ENCODE assay signal across 1 cellular context in the genomic region with DNA sequence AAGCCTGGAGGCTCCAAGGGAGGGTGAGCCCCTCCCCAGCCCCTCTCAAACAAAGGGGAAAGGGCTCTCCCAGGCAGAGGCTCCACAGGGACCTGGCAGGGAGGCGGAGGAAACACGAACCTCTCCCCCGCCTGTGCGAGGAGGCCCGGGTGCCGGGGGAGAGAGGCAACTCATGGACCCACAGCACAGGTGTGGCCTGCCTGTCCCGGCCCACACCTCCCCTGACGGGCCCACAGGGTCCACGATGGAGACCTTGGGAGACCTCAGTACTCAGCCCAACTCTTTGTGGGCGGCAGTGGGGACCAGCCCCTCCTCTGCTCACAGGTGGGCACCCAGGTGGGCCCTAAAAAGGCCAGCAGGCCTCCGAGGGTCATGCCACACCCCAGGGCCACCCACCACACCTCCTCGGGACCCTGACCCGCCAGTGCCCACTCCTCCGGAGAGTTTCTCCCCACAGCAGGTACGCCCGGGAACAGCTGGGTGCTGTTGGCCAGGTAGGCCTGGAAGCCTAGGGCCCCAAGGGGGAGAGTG.
TF ChIP-seq lines count a peak whose summit lies in the region.

No MANE protein-coding gene starts in this region.

TF ChIP-seq in HepG2, 621 proteins besides CTCF, POLR2A, EP300 and RAD21:
- TF ChIP-seq AGO2 (optimal IDR thresholded peaks at IDR 0.05; ENCODE audit: low read depth, low read length): peak; percentile 79
- no peak for TF ChIP-seq ZFP1 (CRISPR knock-in tag; IDR thresholded peaks at IDR 0.05)
- 0 out of 2 replicates have a peak, but pooled peaks have one; percentile 25 for TF ChIP-seq DR1 (CRISPR knock-in tag; IDR thresholded peaks at IDR 0.05)
- TF ChIP-seq, protein P1, sequence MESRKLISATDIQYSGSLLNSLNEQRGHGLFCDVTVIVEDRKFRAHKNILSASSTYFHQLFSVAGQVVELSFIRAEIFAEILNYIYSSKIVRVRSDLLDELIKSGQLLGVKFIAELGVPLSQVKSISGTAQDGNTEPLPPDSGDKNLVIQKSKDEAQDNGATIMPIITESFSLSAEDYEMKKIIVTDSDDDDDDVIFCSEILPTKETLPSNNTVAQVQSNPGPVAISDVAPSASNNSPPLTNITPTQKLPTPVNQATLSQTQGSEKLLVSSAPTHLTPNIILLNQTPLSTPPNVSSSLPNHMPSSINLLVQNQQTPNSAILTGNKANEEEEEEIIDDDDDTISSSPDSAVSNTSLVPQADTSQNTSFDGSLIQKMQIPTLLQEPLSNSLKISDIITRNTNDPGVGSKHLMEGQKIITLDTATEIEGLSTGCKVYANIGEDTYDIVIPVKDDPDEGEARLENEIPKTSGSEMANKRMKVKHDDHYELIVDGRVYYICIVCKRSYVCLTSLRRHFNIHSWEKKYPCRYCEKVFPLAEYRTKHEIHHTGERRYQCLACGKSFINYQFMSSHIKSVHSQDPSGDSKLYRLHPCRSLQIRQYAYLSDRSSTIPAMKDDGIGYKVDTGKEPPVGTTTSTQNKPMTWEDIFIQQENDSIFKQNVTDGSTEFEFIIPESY (CRISPR knock-in tag; IDR thresholded peaks at IDR 0.05): no peak
- TF ChIP-seq, protein P2, sequence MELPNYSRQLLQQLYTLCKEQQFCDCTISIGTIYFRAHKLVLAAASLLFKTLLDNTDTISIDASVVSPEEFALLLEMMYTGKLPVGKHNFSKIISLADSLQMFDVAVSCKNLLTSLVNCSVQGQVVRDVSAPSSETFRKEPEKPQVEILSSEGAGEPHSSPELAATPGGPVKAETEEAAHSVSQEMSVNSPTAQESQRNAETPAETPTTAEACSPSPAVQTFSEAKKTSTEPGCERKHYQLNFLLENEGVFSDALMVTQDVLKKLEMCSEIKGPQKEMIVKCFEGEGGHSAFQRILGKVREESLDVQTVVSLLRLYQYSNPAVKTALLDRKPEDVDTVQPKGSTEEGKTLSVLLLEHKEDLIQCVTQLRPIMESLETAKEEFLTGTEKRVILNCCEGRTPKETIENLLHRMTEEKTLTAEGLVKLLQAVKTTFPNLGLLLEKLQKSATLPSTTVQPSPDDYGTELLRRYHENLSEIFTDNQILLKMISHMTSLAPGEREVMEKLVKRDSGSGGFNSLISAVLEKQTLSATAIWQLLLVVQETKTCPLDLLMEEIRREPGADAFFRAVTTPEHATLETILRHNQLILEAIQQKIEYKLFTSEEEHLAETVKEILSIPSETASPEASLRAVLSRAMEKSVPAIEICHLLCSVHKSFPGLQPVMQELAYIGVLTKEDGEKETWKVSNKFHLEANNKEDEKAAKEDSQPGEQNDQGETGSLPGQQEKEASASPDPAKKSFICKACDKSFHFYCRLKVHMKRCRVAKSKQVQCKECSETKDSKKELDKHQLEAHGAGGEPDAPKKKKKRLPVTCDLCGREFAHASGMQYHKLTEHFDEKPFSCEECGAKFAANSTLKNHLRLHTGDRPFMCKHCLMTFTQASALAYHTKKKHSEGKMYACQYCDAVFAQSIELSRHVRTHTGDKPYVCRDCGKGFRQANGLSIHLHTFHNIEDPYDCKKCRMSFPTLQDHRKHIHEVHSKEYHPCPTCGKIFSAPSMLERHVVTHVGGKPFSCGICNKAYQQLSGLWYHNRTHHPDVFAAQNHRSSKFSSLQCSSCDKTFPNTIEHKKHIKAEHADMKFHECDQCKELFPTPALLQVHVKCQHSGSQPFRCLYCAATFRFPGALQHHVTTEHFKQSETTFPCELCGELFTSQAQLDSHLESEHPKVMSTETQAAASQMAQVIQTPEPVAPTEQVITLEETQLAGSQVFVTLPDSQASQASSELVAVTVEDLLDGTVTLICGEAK (IDR thresholded peaks at IDR 0.05): no peak
- TF ChIP-seq, protein P2 (CRISPR knock-in tag; IDR thresholded peaks at IDR 0.05): 0 out of 2 replicates have a peak, but pooled peaks have one; percentile 12
- TF ChIP-seq TBX2 (CRISPR knock-in tag; IDR thresholded peaks at IDR 0.05; ENCODE audit: borderline replicate concordance): peak; percentile 15; the same call in 1 of the 2 replicates
- peak; percentile 27 for TF ChIP-seq TEAD3 (CRISPR knock-in tag; optimal IDR thresholded peaks at IDR 0.05; ENCODE audit: borderline replicate concordance)
- TF ChIP-seq HNRNPL (IDR thresholded peaks at IDR 0.05; ENCODE audit: low read depth, low read length): 0 out of 2 replicates have a peak, but pooled peaks have one; percentile 52
- TF ChIP-seq, protein P3, sequence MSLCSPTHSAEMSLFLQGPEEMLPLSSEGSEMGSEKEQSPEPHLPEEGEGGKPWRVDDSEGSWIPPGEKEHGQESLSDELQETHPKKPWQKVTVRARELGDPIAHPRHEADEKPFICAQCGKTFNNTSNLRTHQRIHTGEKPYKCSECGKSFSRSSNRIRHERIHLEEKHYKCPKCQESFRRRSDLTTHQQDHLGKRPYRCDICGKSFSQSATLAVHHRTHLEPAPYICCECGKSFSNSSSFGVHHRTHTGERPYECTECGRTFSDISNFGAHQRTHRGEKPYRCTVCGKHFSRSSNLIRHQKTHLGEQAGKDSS (CRISPR knock-in tag; IDR thresholded peaks at IDR 0.05; ENCODE audit: borderline replicate concordance, low read depth): no peak
- TF ChIP-seq ZNF235 (CRISPR knock-in tag; IDR thresholded peaks at IDR 0.05; ENCODE audit: borderline replicate concordance): 0 out of 2 replicates have a peak, but pooled peaks have one; percentile 55
- TF ChIP-seq KAT8 (CRISPR knock-in tag; IDR thresholded peaks at IDR 0.05): no peak
- peak; percentile 56 for TF ChIP-seq AGO1 (IDR thresholded peaks at IDR 0.05; ENCODE audit: low read depth, low read length, poor library complexity, severe bottlenecking)
- peak; percentile 69 for TF ChIP-seq RBFOX2 (IDR thresholded peaks at IDR 0.05; ENCODE audit: low read depth, low read length)
- peak; percentile 14; the same call in 1 of the 2 replicates for TF ChIP-seq RXRA (CRISPR knock-in tag; IDR thresholded peaks at IDR 0.05)
- TF ChIP-seq ZNF713 (CRISPR knock-in tag; IDR thresholded peaks at IDR 0.05): no peak
- TF ChIP-seq, protein P4, sequence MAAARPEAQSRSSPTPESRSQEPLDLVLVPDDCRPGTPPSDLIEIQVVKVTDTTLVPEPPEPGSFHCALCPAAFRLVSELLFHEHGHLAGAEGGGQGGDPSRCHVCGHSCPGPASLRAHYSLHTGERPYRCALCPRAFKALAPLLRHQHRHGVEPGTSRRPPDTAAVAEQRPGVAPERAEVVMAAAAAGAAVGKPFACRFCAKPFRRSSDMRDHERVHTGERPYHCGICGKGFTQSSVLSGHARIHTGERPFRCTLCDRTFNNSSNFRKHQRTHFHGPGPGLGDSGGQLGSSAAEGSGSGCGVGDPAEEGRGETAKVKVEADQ (CRISPR knock-in tag; IDR thresholded peaks at IDR 0.05; ENCODE audit: borderline replicate concordance): no peak
- TF ChIP-seq PTBP1 (IDR thresholded peaks at IDR 0.05; ENCODE audit: low read depth, low read length, poor library complexity, severe bottlenecking): no peak
- no peak for TF ChIP-seq RORA (CRISPR knock-in tag; IDR thresholded peaks at IDR 0.05)
